18 cellular contexts compared by ENCODE assay signal in the genomic region with DNA sequence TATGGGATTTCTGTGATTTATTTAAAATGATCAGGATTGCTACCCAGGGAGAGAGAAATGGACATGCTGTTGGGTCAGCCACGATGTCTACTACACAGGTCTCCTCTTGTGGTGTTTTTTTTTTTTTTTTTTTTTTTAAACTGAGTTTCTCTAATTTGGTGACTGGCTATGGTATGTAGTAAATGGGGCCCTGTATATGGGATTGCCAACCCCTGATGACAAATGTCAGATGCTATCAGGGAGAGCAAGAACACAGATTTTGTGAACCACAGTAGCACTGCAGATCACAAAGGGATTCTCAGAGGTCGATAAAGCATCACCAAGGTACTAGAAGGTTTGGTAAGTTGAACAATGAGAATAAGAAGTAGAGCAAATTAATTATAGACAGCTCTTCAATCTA. TPM values are rescaled to one million over a fixed set of nuclear protein-coding genes. Genes with fewer than 3 reads are reported as not detected.
DNase-seq lines count a peak whose midpoint lies in the region; ATAC-seq and TF ChIP-seq lines count a peak whose summit lies in the region.
"Had no signal": no experiment of that assay in that cellular context is flagged by ENCODE, and none has a peak within 500 bp of the region (broad histone marks: within the 10 kb centered on the region; RNA-seq: fewer than 3 reads in every experiment).

No MANE protein-coding gene starts in this region.

- H3K27me3 ChIP-seq in CD4-positive, alpha-beta T cell (ENCODE audit: control insufficient read depth, insufficient read depth, low read length): no peaks in the 10 kb centered on the region
- no peaks in the 10 kb centered on the region for H3K27me3 ChIP-seq in gastroesophageal sphincter
- H3K27me3 ChIP-seq: tibial artery had no signal

- no peak for TF ChIP-seq CTCF in CD4-positive, alpha-beta T cell (IDR thresholded peaks at IDR 0.05)
- TF ChIP-seq CTCF in GM12865 (IDR thresholded peaks at IDR 0.05; ENCODE audit: insufficient read depth, low read depth, low read length, missing control alignments) (no peak), gastroesophageal sphincter (IDR thresholded peaks at IDR 0.05) (no peak)

- H3K4me1 Mint-ChIP-seq in CD4-positive, alpha-beta T cell (ENCODE audit: low read depth): peaks cover 100% of the 10 kb centered on the region
- H3K4me1 Mint-ChIP-seq in activated CD4-positive, alpha-beta memory T cell treated with anti-CD3 and anti-CD28 coated beads for 36 hours (ENCODE audit: low read depth): peaks cover 98% of the 10 kb centered on the region
- peaks cover 86 to 98% (median 95%) of the 10 kb centered on the region in 3 donors for H3K4me1 Mint-ChIP-seq in naive B cell

- H3K4me3 ChIP-seq in GM12865 (ENCODE audit: low read depth, low read length): peak overlapping the region; percentile 83
- H3K4me3 ChIP-seq in gastroesophageal sphincter: no peak overlapping the region
- H3K4me3 ChIP-seq: GM23248, tibial artery had no signal

- no peaks in the 10 kb centered on the region for H3K27me3 Mint-ChIP-seq in CD4-positive, alpha-beta T cell
- H3K27me3 Mint-ChIP-seq in activated CD4-positive, alpha-beta memory T cell treated with anti-CD3 and anti-CD28 coated beads for 36 hours: no peaks in the 10 kb centered on the region
- H3K27me3 Mint-ChIP-seq in naive B cell: no peaks in the 10 kb centered on the region

- POLR2A ChIA-PET in CD4-positive, alpha-beta T cell (lab: Charles Lee): interaction anchor here (0.8 to 17.9 kb wide), 14 partner anchors 9 to 269 kb away, joined by 3 to 301 read pairs (median 5); a partner anchor contains a TSS
- POLR2A ChIA-PET in activated CD4-positive, alpha-beta memory T cell treated with anti-CD3 and anti-CD28 coated beads for 36 hours (lab: Charles Lee): interaction anchor here (1.2 to 21.3 kb wide), 5 partner anchors 9 to 64 kb away, joined by 3 to 504 read pairs (median 11); a partner anchor contains a TSS

- no peaks in the 10 kb centered on the region for H3K9me3 ChIP-seq in CD4-positive, alpha-beta T cell (ENCODE audit: control insufficient read depth, low read length)
- H3K9me3 ChIP-seq in gastroesophageal sphincter: no peaks in the 10 kb centered on the region
- H3K9me3 ChIP-seq: tibial artery had no signal

- H3K36me3 ChIP-seq in gastroesophageal sphincter: no peaks in the 10 kb centered on the region
- H3K36me3 ChIP-seq: tibial artery had no signal

- H3K4me3 Mint-ChIP-seq in CD4-positive, alpha-beta T cell: peak overlapping the region; percentile 39
- H3K4me3 Mint-ChIP-seq in activated CD4-positive, alpha-beta memory T cell treated with anti-CD3 and anti-CD28 coated beads for 36 hours: no peak overlapping the region
- H3K4me3 Mint-ChIP-seq in naive B cell: peak overlapping the region in 5 of 8 donors; percentile 73 to 93 (median 91)

- peak overlapping the region; percentile 97 for H3K27ac Mint-ChIP-seq in CD4-positive, alpha-beta T cell
- peak overlapping the region; percentile 93 for H3K27ac Mint-ChIP-seq in activated CD4-positive, alpha-beta memory T cell treated with anti-CD3 and anti-CD28 coated beads for 36 hours
- H3K27ac Mint-ChIP-seq in naive B cell: peak overlapping the region; percentile 47 to 99 (median 95)

- no peak for TF ChIP-seq POLR2A in gastroesophageal sphincter (IDR thresholded peaks at IDR 0.05)

- CTCF ChIA-PET in CD4-positive, alpha-beta T cell (lab: Charles Lee): interaction anchor here (0.9 to 6.0 kb wide), 7 partner anchors 9 to 72 kb away, joined by 3 to 32 read pairs (median 4); no protein-coding TSS in a partner anchor
- CTCF ChIA-PET in activated CD4-positive, alpha-beta memory T cell treated with anti-CD3 and anti-CD28 coated beads for 36 hours (lab: Charles Lee): interaction anchor here (1.0 to 5.2 kb wide), 9 partner anchors 14 to 73 kb away, joined by 3 to 30 read pairs (median 4); a partner anchor contains a TSS

- ATAC-seq in CD4-positive, alpha-beta T cell (ENCODE audit: poor library complexity): no peak
- no peak for ATAC-seq in naive B cell (ENCODE audit: low read depth in 2 of 2)
- ATAC-seq in gastroesophageal sphincter: no peak

- peaks cover 0 to 46% (median 0%) of the 10 kb centered on the region in 3 donors for H3K4me1 ChIP-seq in gastroesophageal sphincter

- no peak for TF ChIP-seq EP300 in gastroesophageal sphincter (IDR thresholded peaks at IDR 0.05)

- 96 to 100% methylated on average over 2 of the region's 2 CpGs for WGBS in gastroesophageal sphincter (ENCODE audit: low coverage in 1 of 2), 2 donors

- DNase-seq in CD4-positive, alpha-beta T cell: no peak
- DNase-seq in GM12865 (ENCODE audit: low read depth) (no peak), naive B cell (no peak), iPS-NIHi11 (ENCODE audit: low spot score) (no peak), NCI-H2029 (lab: John Stamatoyannopoulos, UW) (no peak)
- DNase-seq in activated CD4-positive, alpha-beta memory T cell treated with anti-CD3 and anti-CD28 coated beads for 36 hours: no peak
- DNase-seq: EL; foreskin fibroblast; GM23248; midbrain; NCI-H1436; NCI-H2227 treated with DMSO at 0.1 percent for 48 hours; occipital lobe; stimulated activated CD4-positive, alpha-beta T cell treated with anti-CD3 and anti-CD28 coated beads, Interleukin-4, amount 100 ng/mL, for 24 hours; stimulated activated CD8-positive, alpha-beta memory T cell treated with anti-CD3 and anti-CD28 coated beads, Interleukin-4, amount 100 ng/mL, for 48 hours; tibial artery had no signal

- H3K27ac ChIP-seq in CD4-positive, alpha-beta T cell (ENCODE audit: low read depth, low read length): peak overlapping the region; percentile 83
- no peak overlapping the region for H3K27ac ChIP-seq in gastroesophageal sphincter
- H3K27ac ChIP-seq: GM23248, RWPE1, tibial artery had no signal

- intact Hi-C loops in CD4-positive, alpha-beta T cell (cut with DNase I, micrococcal nuclease): loop anchor here in 1 of 2 experiments (2.0 kb wide), 2 partner anchors 53 to 269 kb away; a partner anchor contains a TSS
- intact Hi-C loops in activated CD4-positive, alpha-beta memory T cell treated with anti-CD3 and anti-CD28 coated beads for 36 hours (cut with micrococcal nuclease): no loop called here

- no peaks in the 10 kb centered on the region for H3K9me3 Mint-ChIP-seq in CD4-positive, alpha-beta T cell
- no peaks in the 10 kb centered on the region for H3K9me3 Mint-ChIP-seq in activated CD4-positive, alpha-beta memory T cell treated with anti-CD3 and anti-CD28 coated beads for 36 hours
- H3K9me3 Mint-ChIP-seq in naive B cell: no peaks in the 10 kb centered on the region

- peaks cover 41% of the 10 kb centered on the region for H3K36me3 Mint-ChIP-seq in CD4-positive, alpha-beta T cell (ENCODE audit: low read depth)
- peaks cover 3% of the 10 kb centered on the region for H3K36me3 Mint-ChIP-seq in activated CD4-positive, alpha-beta memory T cell treated with anti-CD3 and anti-CD28 coated beads for 36 hours
- peaks cover 0 to 11% of the 10 kb centered on the region in 2 donors for H3K36me3 Mint-ChIP-seq in naive B cell

RNA-seq across cellular contexts. Expression of a gene that starts 16.5 kb away (rescaled TPM):
- 100 to 1,000 TPM; 106 to 114 TPM for total RNA-seq in CD4-positive, alpha-beta T cell
- 100 to 1,000 TPM; 153 to 159 TPM for total RNA-seq in activated CD4-positive, alpha-beta memory T cell treated with anti-CD3 and anti-CD28 coated beads for 36 hours
- polyA plus RNA-seq in naive B cell (ENCODE audit: low read depth in 6 of 6): 100 to 1,000 TPM; 224 to 432 (median 315) TPM
- 10 to 100 TPM; 25.4 to 76.7 (median 31.6) TPM for total RNA-seq in gastroesophageal sphincter
